ENCODE assay signal across 16 cellular contexts in the genomic region with DNA sequence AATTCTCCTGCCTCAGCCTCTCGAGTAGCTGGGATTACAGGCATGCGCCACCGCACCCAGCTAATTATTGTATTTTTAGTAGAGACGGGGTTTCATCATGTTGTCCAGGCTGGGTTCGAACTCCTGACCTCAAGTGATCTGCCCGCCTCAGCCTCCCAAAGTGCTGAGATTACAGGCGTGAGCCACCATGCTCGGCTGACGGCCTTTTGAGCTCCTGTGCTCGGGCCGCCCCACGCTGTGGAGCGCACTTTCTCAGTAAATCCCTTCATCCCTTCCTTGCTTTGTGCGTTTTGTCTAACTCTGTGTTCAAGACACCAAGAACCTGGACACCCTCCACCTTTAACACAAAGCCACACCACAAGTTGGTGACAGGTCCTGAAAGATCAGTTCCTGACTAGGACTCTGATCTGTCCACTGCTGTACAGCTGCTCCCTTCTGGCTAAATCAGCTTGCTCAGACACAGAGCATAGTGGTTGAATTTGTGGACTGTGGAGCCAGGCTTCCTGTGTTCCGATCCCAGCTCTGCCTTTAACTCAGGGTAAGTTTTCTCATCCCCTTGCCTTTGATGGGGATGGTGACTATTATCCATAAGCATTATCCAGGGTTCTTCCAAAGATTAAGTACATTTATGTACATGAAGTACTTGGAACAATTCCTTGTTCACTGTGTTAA. TPM values are rescaled to one million over a fixed set of nuclear protein-coding genes. Genes with fewer than 3 reads are reported as not detected.
DNase-seq lines count a peak whose midpoint lies in the region; ATAC-seq, FAIRE-seq and TF ChIP-seq lines count a peak whose summit lies in the region.
"Had no signal": no experiment of that assay in that cellular context is flagged by ENCODE, and none has a peak within 500 bp of the region (broad histone marks: within the 10 kb centered on the region; RNA-seq: fewer than 3 reads in every experiment).

No MANE protein-coding gene starts in this region.

- no peaks in the 10 kb centered on the region for H3K9me3 ChIP-seq in SK-N-SH
- no peaks in the 10 kb centered on the region for H3K9me3 ChIP-seq in endothelial cell of umbilical vein (replicated peaks; ENCODE audit: control insufficient read depth, insufficient read depth, low read length)
- no peaks in the 10 kb centered on the region for H3K9me3 ChIP-seq in tibial artery
- no peaks in the 10 kb centered on the region for H3K9me3 ChIP-seq in mucosa of descending colon

- POLR2A ChIA-PET in SK-N-SH (lab: Yijun Ruan, JAX) (interaction anchor here (1.1 kb wide), 1 partner anchor 8 kb away, joined by 4 read pairs; no protein-coding TSS in a partner anchor), endothelial cell of umbilical vein (lab: Charles Lee) (no interaction called here)

- 97% methylated on average over 15 of the region's 15 CpGs for WGBS in SK-N-SH (ENCODE audit: low lambda C conversion rate)

- no peaks in the 10 kb centered on the region for H4K20me1 ChIP-seq in SK-N-SH (ENCODE audit: insufficient read depth)
- H4K20me1 ChIP-seq in endothelial cell of umbilical vein (replicated peaks; ENCODE audit: control insufficient read depth, extremely low read depth, insufficient read depth, low read length): no peaks in the 10 kb centered on the region

- peaks cover 2% of the 10 kb centered on the region for H3K36me3 Mint-ChIP-seq in neural crest cell (ENCODE audit: low read depth)

- H3K36me3 ChIP-seq in SK-N-SH (replicated peaks in 1 of 2; ENCODE audit: control insufficient read depth in 1 of 2, insufficient read depth in 2 of 2, low read length in 1 of 2) (peaks cover 0 to 4% of the 10 kb centered on the region in 2 experiments), endothelial cell of umbilical vein (ENCODE audit: control insufficient read depth in 2 of 2, extremely low read depth in 1 of 2, insufficient read depth in 2 of 2, low read length in 2 of 2) (no peaks in the 10 kb centered on the region), tibial artery (no peaks in the 10 kb centered on the region), mucosa of descending colon (ENCODE audit: low read depth) (no peaks in the 10 kb centered on the region)

- H3K27me3 ChIP-seq in SK-N-SH (ENCODE audit: insufficient read depth): no peaks in the 10 kb centered on the region
- no peaks in the 10 kb centered on the region for H3K27me3 ChIP-seq in endothelial cell of umbilical vein (ENCODE audit: control insufficient read depth in 2 of 2, insufficient read depth in 2 of 2, low read length in 2 of 2)
- no peaks in the 10 kb centered on the region for H3K27me3 ChIP-seq in tibial artery

- TF ChIP-seq POLR2A in endothelial cell of umbilical vein (IDR thresholded peaks at IDR 0.05; ENCODE audit: low read depth, low read length): no peak

- H3K9me3 Mint-ChIP-seq in neural crest cell: no peaks in the 10 kb centered on the region
- H3K9me3 Mint-ChIP-seq: central memory CD8-positive, alpha-beta T cell had no signal

- no peaks in the 10 kb centered on the region for H3K9me1 ChIP-seq in endothelial cell of umbilical vein (replicated peaks; ENCODE audit: control insufficient read depth, extremely low read depth, insufficient read depth, low read length)

- H3K4me2 ChIP-seq in SK-N-SH (no peak overlapping the region), endothelial cell of umbilical vein (ENCODE audit: insufficient read depth, low read length) (no peak overlapping the region)

- H3K79me2 ChIP-seq in SK-N-SH (ENCODE audit: insufficient read depth) (peaks cover 76% of the 10 kb centered on the region), endothelial cell of umbilical vein (ENCODE audit: control insufficient read depth, insufficient read depth, low read length) (no peaks in the 10 kb centered on the region)

- peak; percentile 54 for FAIRE-seq in endothelial cell of umbilical vein (lab: Jason Lieb, UNC)

- dilution Hi-C loops in endothelial cell of umbilical vein (cut with MboI; ENCODE audit: extremely low pct_ligation_motif_present, low sequenced_read_pairs): no loop called here

- no peak overlapping the region for H2AFZ ChIP-seq in SK-N-SH (ENCODE audit: low read depth)
- no peak overlapping the region for H2AFZ ChIP-seq in endothelial cell of umbilical vein (ENCODE audit: low read depth, low read length)

- intact Hi-C loops in endothelial cell of umbilical vein (cut with micrococcal nuclease) (no loop called here), tibial artery (cut with DNase I; ENCODE audit: low total_unique reads) (loop anchor here (10.0 kb wide), 1 partner anchor 261 kb away; no protein-coding TSS in a partner anchor), mucosa of descending colon (cut with DNase I, micrococcal nuclease) (no loop called here)

- H3K4me3 ChIP-seq in SK-N-SH (ENCODE audit: low read depth in 2 of 2, low read length in 1 of 2) (no peak overlapping the region), endothelial cell of umbilical vein (replicated peaks in 1 of 3; ENCODE audit: insufficient read depth in 1 of 3, low read depth in 1 of 3, low read length in 3 of 3) (no peak overlapping the region), tibial artery (no peak overlapping the region), mucosa of descending colon (no peak overlapping the region)
- H3K4me3 ChIP-seq: HAP-1 had no signal

- no peaks in the 10 kb centered on the region for H3F3A ChIP-seq in SK-N-SH (replicated peaks; ENCODE audit: insufficient read depth)

- peak overlapping the region; percentile 21 for H3K4me3 Mint-ChIP-seq in neural crest cell
- H3K4me3 Mint-ChIP-seq: activated CD8-positive, alpha-beta T cell treated with anti-CD3 and anti-CD28 coated beads, Interleukin-2, amount 10 ng/mL, durations not matched to agents 7 days and 5 days; central memory CD8-positive, alpha-beta T cell had no signal

- H3K4me1 ChIP-seq in SK-N-SH (ENCODE audit: control insufficient read depth in 1 of 2, insufficient read depth in 2 of 2, low read depth in 1 of 2, low read length in 1 of 2): peaks cover 19 to 46% of the 10 kb centered on the region in 2 experiments; a peak in 2 of 4 replicates
- peaks cover 42% of the 10 kb centered on the region for H3K4me1 ChIP-seq in endothelial cell of umbilical vein (ENCODE audit: control insufficient read depth, extremely low read depth, insufficient read depth, low read length)
- peaks cover 0 to 90% (median 82%) of the 10 kb centered on the region in 4 donors for H3K4me1 ChIP-seq in tibial artery
- no peaks in the 10 kb centered on the region for H3K4me1 ChIP-seq in mucosa of descending colon (ENCODE audit: low read depth)

- no peaks in the 10 kb centered on the region for H3K27me3 Mint-ChIP-seq in neural crest cell (ENCODE audit: low read depth)

- H3K9ac ChIP-seq in SK-N-SH (no peak overlapping the region), endothelial cell of umbilical vein (replicated peaks; ENCODE audit: extremely low read depth, insufficient read depth, low read length) (no peak overlapping the region)

- no peak for TF ChIP-seq RAD21 in SK-N-SH (IDR thresholded peaks at IDR 0.05; ENCODE audit: low read length)

- DNase-seq in SK-N-SH (peak; percentile 16), endothelial cell of umbilical vein (ENCODE audit: low read depth, low spot score) (no peak), neural crest cell (ENCODE audit: low read depth, low spot score) (no peak), tibial artery (no peak), GM03348 (ENCODE audit: low spot score) (no peak), mucosa of descending colon (no peak)
- no peak for DNase-seq in effector CD8-positive, alpha-beta T cell (lab: John Stamatoyannopoulos, UW)
- DNase-seq: 8988T; activated CD8-positive, alpha-beta T cell treated with anti-CD3 and anti-CD28 coated beads, Interleukin-2, amount 10 ng/mL, durations not matched to agents 7 days and 5 days; activated gamma-delta T cell; NCI-H2029 treated with DMSO at 0.1 percent for 48 hours; NCI-H748 treated with DMSO at 0.1 percent for 48 hours; SHP77 had no signal

- H3K27ac ChIP-seq in SK-N-SH (ENCODE audit: low read depth in 2 of 2, low read length in 1 of 2) (no peak overlapping the region), endothelial cell of umbilical vein (ENCODE audit: insufficient read depth, low read depth, low read length) (no peak overlapping the region), tibial artery (peak overlapping the region; percentile 74 to 81)

- BruUV-seq in endothelial cell of umbilical vein (replicated peaks; lab: Mats Ljungman, UMichigan): no TSS peak

- no peak for TF ChIP-seq EP300 in SK-N-SH (IDR thresholded peaks at IDR 0.05; ENCODE audit: borderline replicate concordance in 1 of 2, low read depth in 1 of 2, low read length in 1 of 2)

- peak overlapping the region; percentile 79 for H3K27ac Mint-ChIP-seq in neural crest cell (ENCODE audit: unreplicated experiment)
- H3K27ac Mint-ChIP-seq: activated CD8-positive, alpha-beta T cell treated with anti-CD3 and anti-CD28 coated beads, Interleukin-2, amount 10 ng/mL, durations not matched to agents 7 days and 5 days had no signal

- H3K4me1 Mint-ChIP-seq in neural crest cell: peaks cover 83% of the 10 kb centered on the region

- no peak for ATAC-seq in SK-N-SH treated with all-trans-retinoic acid at 6 μM for 48 hours
- no peak for ATAC-seq in mucosa of descending colon
- ATAC-seq: activated CD8-positive, alpha-beta T cell treated with anti-CD3 and anti-CD28 coated beads, Interleukin-2, amount 10 ng/mL, durations not matched to agents 7 days and 5 days had no signal

- no peak for TF ChIP-seq CTCF in SK-N-SH (IDR thresholded peaks at IDR 0.05)
- TF ChIP-seq CTCF in endothelial cell of umbilical vein (IDR thresholded peaks at IDR 0.05; ENCODE audit: extremely low read depth in 1 of 2, insufficient read depth in 1 of 2, low read depth in 1 of 2, low read length in 2 of 2): no peak
- TF ChIP-seq CTCF in neural crest cell (conservative IDR thresholded peaks at IDR 0.05): no peak
- TF ChIP-seq CTCF in tibial artery (IDR thresholded peaks at IDR 0.05): no peak
- TF ChIP-seq CTCF in mucosa of descending colon (IDR thresholded peaks at IDR 0.05): no peak

- CTCF ChIA-PET in SK-N-SH (lab: Yijun Ruan, JAX): interaction anchor here (0.7 to 3.3 kb wide), 7 partner anchors 10 to 88 kb away, joined by 3 to 14 read pairs (median 4); no protein-coding TSS in a partner anchor
- CTCF ChIA-PET in endothelial cell of umbilical vein (lab: Charles Lee): interaction anchor here (0.6 to 1.9 kb wide), 10 partner anchors 11 to 149 kb away, joined by 3 to 16 read pairs (median 3); no protein-coding TSS in a partner anchor

- H3K9me2 ChIP-seq in SK-N-SH: no peaks in the 10 kb centered on the region

RNA-seq across cellular contexts. Expression of gene CHST3, which starts 20.1 kb away (rescaled TPM):
- 6.0 and 6.1 TPM in 2 replicates for polyA plus RNA-seq in SK-N-SH (2012; rRNA removed)
- polyA plus RNA-seq in SK-N-SH (2012; cell fraction: cytosol; rRNA removed): 4.1 and 5.6 TPM in 2 replicates
- 5.7 and 6.8 TPM in 2 replicates for polyA plus RNA-seq in SK-N-SH (2012; cell fraction: nucleus; rRNA removed)
- total RNA-seq in endothelial cell of umbilical vein: 10.0 and 11.5 TPM in 2 replicates
- polyA plus RNA-seq in endothelial cell of umbilical vein: 5.5 and 6.0 TPM in 2 replicates
- 5.4 and 5.5 TPM in 2 replicates for polyA plus RNA-seq in endothelial cell of umbilical vein (2011; cell fraction: cytosol; rRNA removed)
- polyA plus RNA-seq in endothelial cell of umbilical vein (2011; cell fraction: nucleus; rRNA removed): 4.6 TPM in 2 replicates
- polyA plus RNA-seq in endothelial cell of umbilical vein (2012): 6.2 and 6.4 TPM in 2 replicates
- polyA minus RNA-seq in endothelial cell of umbilical vein: 11.7 and 12.7 TPM in 2 replicates
- 10.8 TPM for polyA minus RNA-seq in endothelial cell of umbilical vein (2011; cell fraction: cytosol; rRNA and poly(A)+ RNA removed)
- polyA minus RNA-seq in endothelial cell of umbilical vein (2011; cell fraction: nucleus; rRNA and poly(A)+ RNA removed): 4.2 and 4.7 TPM in 2 replicates
- 24.5 and 25.8 TPM in 2 replicates for total RNA-seq in neural crest cell
- 10 to 100 TPM in 1 of 3 donors, 1 to 10 TPM in 2; 1.1 to 15.7 (median 3.1) TPM for total RNA-seq in mucosa of descending colon
- total RNA-seq: activated CD8-positive, alpha-beta T cell treated with anti-CD3 and anti-CD28 coated beads, Interleukin-2, amount 10 ng/mL, durations not matched to agents 7 days and 5 days had no signal

Comparison
In these comparisons a context has a peak if more than half of its experiments do, and no peak if none do; other contexts are left out.
1. H3K27ac ChIP-seq: peak in tibial artery (2 of 2); none in SK-N-SH (0 of 2) and endothelial cell of umbilical vein (single experiment).